8 cellular contexts compared by ENCODE assay signal in the genomic region with DNA sequence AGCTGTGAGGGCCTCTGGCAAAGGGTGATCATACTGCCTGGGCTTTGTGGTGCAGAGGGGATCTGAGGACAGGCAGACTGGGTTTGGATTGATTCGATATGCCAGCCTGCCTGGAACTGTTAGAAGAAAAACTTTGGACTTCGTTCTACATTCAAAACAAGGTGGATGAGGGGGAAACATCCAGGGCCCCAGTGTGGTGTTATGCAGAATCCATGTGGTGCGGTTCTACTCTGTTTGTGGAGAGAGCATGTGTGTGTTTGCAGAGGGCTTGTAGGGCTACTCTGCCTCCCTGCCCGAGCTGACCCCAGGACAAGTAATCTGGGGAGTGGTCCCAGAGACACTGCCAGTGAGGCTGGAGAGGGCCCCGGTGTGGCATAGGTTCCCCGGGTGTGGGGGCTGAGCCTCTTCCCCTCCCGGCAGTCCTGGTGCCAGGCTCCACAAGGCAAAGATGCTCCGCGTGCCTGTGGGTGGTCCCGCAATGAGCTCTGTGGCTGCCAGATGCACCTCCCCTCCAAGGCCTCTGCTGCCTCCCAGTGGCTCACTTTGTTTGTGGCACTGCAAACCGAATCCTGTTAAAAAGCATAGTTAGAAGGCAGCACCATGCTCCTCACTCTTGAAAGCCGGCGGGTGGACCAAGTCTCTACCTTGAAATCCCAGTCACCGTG. TPM values are rescaled to one million over a fixed set of nuclear protein-coding genes. Genes with fewer than 3 reads are reported as not detected.
A peak's percentile ranks its signal among the peaks of the same experiment; 100 is the strongest.
DNase-seq lines count a peak whose midpoint lies in the region; ATAC-seq, FAIRE-seq and TF ChIP-seq lines count a peak whose summit lies in the region.

No MANE protein-coding gene starts in this region.

- no peaks in the 10 kb centered on the region for H3K36me3 ChIP-seq in neutrophil
- H3K36me3 ChIP-seq in vagina = no peaks in the 10 kb centered on the region

- intact Hi-C loops in vagina (cut with DNase I) = no loop called here

- H3K9me3 Mint-ChIP-seq in activated T-cell treated with anti-CD3 and anti-CD28 coated beads, Interleukin-2, amount 50 U/mL, for 72 hours = no peaks in the 10 kb centered on the region

- H3K27me3 ChIP-seq in neutrophil (peaks cover 10% of the 10 kb centered on the region), vagina (no peaks in the 10 kb centered on the region)

- TF ChIP-seq POLR2A in vagina (IDR thresholded peaks at IDR 0.05) = no peak

- no peak overlapping the region for H3K27ac ChIP-seq in neutrophil
- H3K27ac ChIP-seq in vagina = no peak overlapping the region

- peak; percentile 56 for ATAC-seq in HG03354 (IDR thresholded peaks at IDR 0.05; ENCODE audit: poor library complexity, severe bottlenecking, unreplicated experiment)
- peak; percentile 69 to 74 for ATAC-seq in activated T-cell treated with anti-CD3 and anti-CD28 coated beads, Interleukin-2, amount 50 U/mL, for 72 hours (replicated peaks in 1 of 2)
- ATAC-seq in HG02623 (IDR thresholded peaks at IDR 0.05; ENCODE audit: unreplicated experiment) = no peak

- H3K27me3 Mint-ChIP-seq in activated T-cell treated with anti-CD3 and anti-CD28 coated beads, Interleukin-2, amount 50 U/mL, for 72 hours (ENCODE audit: low read depth) = no peaks in the 10 kb centered on the region

- no peaks in the 10 kb centered on the region for H3K36me3 Mint-ChIP-seq in activated T-cell treated with anti-CD3 and anti-CD28 coated beads, Interleukin-2, amount 50 U/mL, for 72 hours (ENCODE audit: insufficient read depth in 2 of 2)

- H3K27ac Mint-ChIP-seq in activated T-cell treated with anti-CD3 and anti-CD28 coated beads, Interleukin-2, amount 50 U/mL, for 72 hours = no peak overlapping the region

- TF ChIP-seq CTCF in neutrophil (IDR thresholded peaks at IDR 0.05) (peak; percentile 22), vagina (IDR thresholded peaks at IDR 0.05) (peak; percentile 8 to 45 (median 44))

- H3K9me3 ChIP-seq in neutrophil (no peaks in the 10 kb centered on the region), vagina (no peaks in the 10 kb centered on the region)

- H3K4me1 ChIP-seq in neutrophil (ENCODE audit: control insufficient read depth in 1 of 2, insufficient read depth in 1 of 2, low read depth in 1 of 2, low read length in 1 of 2) = peaks cover 0 to 3% of the 10 kb centered on the region in 2 experiments
- no peaks in the 10 kb centered on the region for H3K4me1 ChIP-seq in vagina

- no peak for FAIRE-seq in frontal cortex (lab: Jason Lieb, UNC)

- H3K4me1 Mint-ChIP-seq in activated T-cell treated with anti-CD3 and anti-CD28 coated beads, Interleukin-2, amount 50 U/mL, for 72 hours (ENCODE audit: low read depth) = no peaks in the 10 kb centered on the region

- H3K4me3 Mint-ChIP-seq in activated T-cell treated with anti-CD3 and anti-CD28 coated beads, Interleukin-2, amount 50 U/mL, for 72 hours = no peak overlapping the region

- DNase-seq in DMS79 treated with DMSO at 0.1 percent for 48 hours (lab: John Stamatoyannopoulos, UW) (peak; percentile 86), NOMO-1 (lab: John Stamatoyannopoulos, UW; ENCODE audit: unreplicated experiment in 2 of 2) (peak; percentile 42 to 50), frontal cortex (ENCODE audit: low spot score in 2 of 2) (peak; percentile 67 to 81), vagina (ENCODE audit: extremely low spot score in 2 of 2) (peak; percentile 78 to 96)
- peak; percentile 54 to 55 for DNase-seq in activated T-cell treated with anti-CD3 and anti-CD28 coated beads, Interleukin-2, amount 50 U/mL, for 72 hours

- H3K4me3 ChIP-seq in neutrophil (ENCODE audit: low read depth in 1 of 2, low read length in 1 of 2) (no peak overlapping the region), vagina (no peak overlapping the region)

RNA-seq across cellular contexts. Expression of gene TFDP1, which starts 22.3 kb away (rescaled TPM):
- 10 to 100 TPM; 87.5 to 99.2 TPM for total RNA-seq in activated T-cell treated with anti-CD3 and anti-CD28 coated beads, Interleukin-2, amount 50 U/mL, for 72 hours
- total RNA-seq in frontal cortex (32.2 TPM), vagina (40.0 TPM)
